1 cellular context compared by ENCODE assay signal in genomic region chr19:28553005-28553404, GRCh38.
TF ChIP-seq lines count a peak whose summit lies in the region.

No MANE protein-coding gene starts in this region.

TF ChIP-seq in K562, 482 proteins besides CTCF, POLR2A, EP300 and RAD21 (continued from another document and continues in another):
- peak; percentile 88 for TF ChIP-seq MGA (IDR thresholded peaks at IDR 0.05)
- peak; percentile 57; the same call in 1 of the 2 replicates for TF ChIP-seq ZNF766 (CRISPR knock-in tag; conservative IDR thresholded peaks at IDR 0.05)
- TF ChIP-seq CREB3 (tag; conservative IDR thresholded peaks at IDR 0.05; ENCODE audit: low read depth), result peak; percentile 87
- no peak for TF ChIP-seq ELK1 (CRISPR knock-in tag; IDR thresholded peaks at IDR 0.05)
- TF ChIP-seq TGIF2 (CRISPR knock-in tag; IDR thresholded peaks at IDR 0.05), result no peak
- TF ChIP-seq MAX (CRISPR knock-in tag; IDR thresholded peaks at IDR 0.05), result peak; percentile 57
- TF ChIP-seq STAG1 (CRISPR knock-in tag; IDR thresholded peaks at IDR 0.05; ENCODE audit: borderline replicate concordance), result no peak
- TF ChIP-seq ETS1 (conservative IDR thresholded peaks at IDR 0.05; ENCODE audit: control insufficient read depth, low read depth, low read length), result no peak
- no peak for TF ChIP-seq ZNF146 (CRISPR knock-in tag; IDR thresholded peaks at IDR 0.05; ENCODE audit: unreplicated experiment)
- TF ChIP-seq MXI1 (IDR thresholded peaks at IDR 0.05; ENCODE audit: low read depth, low read length), result no peak
- TF ChIP-seq SRSF7 (optimal IDR thresholded peaks at IDR 0.05; ENCODE audit: low read depth, low read length), result no peak
- peak; percentile 43; the same call in 1 of the 2 replicates for TF ChIP-seq MEF2D (tag; conservative IDR thresholded peaks at IDR 0.05; ENCODE audit: low read depth)
- TF ChIP-seq ATF1 (CRISPR knock-in tag; IDR thresholded peaks at IDR 0.05), result no peak
- TF ChIP-seq ATF1 (tag; IDR thresholded peaks at IDR 0.05), result peak; percentile 63
- TF ChIP-seq ZKSCAN8 (CRISPR knock-in tag; IDR thresholded peaks at IDR 0.05), result 0 out of 2 replicates have a peak, but pooled peaks have one; percentile 40
- TF ChIP-seq NR2C1 (IDR thresholded peaks at IDR 0.05), result no peak
- peak; percentile 60 for TF ChIP-seq NR2C1 (tag; IDR thresholded peaks at IDR 0.05)
- TF ChIP-seq TCF7L2 (IDR thresholded peaks at IDR 0.05; ENCODE audit: low read depth, low read length), result no peak
- peak; percentile 73 for TF ChIP-seq NFE2 (IDR thresholded peaks at IDR 0.05; ENCODE audit: low read depth)
- no peak for TF ChIP-seq MEIS2 (IDR thresholded peaks at IDR 0.05; ENCODE audit: partially characterized antibody)
- TF ChIP-seq SP1 (CRISPR knock-in tag; IDR thresholded peaks at IDR 0.05), result no peak
- peak; percentile 40; the same call in 1 of the 2 replicates for TF ChIP-seq NFE2L1 (tag; IDR thresholded peaks at IDR 0.05; ENCODE audit: borderline replicate concordance, low read depth)
- no peak for TF ChIP-seq NR0B1 (IDR thresholded peaks at IDR 0.05; ENCODE audit: partially characterized antibody)
- peak; percentile 65 for TF ChIP-seq MYBL2 (IDR thresholded peaks at IDR 0.05; ENCODE audit: low read depth)
- TF ChIP-seq MYBL2 (CRISPR knock-in tag; IDR thresholded peaks at IDR 0.05; ENCODE audit: borderline replicate concordance), result no peak
- TF ChIP-seq ZSCAN29 (IDR thresholded peaks at IDR 0.05), result no peak
- peak; percentile 97 for TF ChIP-seq FOSL1 (tag; conservative IDR thresholded peaks at IDR 0.05)
- no peak for TF ChIP-seq BDP1 (IDR thresholded peaks at IDR 0.05; ENCODE audit: insufficient read depth, insufficient read length)
- TF ChIP-seq TFE3 (CRISPR knock-in tag; IDR thresholded peaks at IDR 0.05), result peak; percentile 39
- TF ChIP-seq ZBTB2 (IDR thresholded peaks at IDR 0.05), result no peak
- peak; percentile 53; the same call in 1 of the 2 replicates for TF ChIP-seq TOE1 (IDR thresholded peaks at IDR 0.05; ENCODE audit: borderline replicate concordance)
- no peak for TF ChIP-seq TOE1 (CRISPR knock-in tag; IDR thresholded peaks at IDR 0.05; ENCODE audit: borderline replicate concordance, low read depth)
- peak; percentile 97 for TF ChIP-seq ATF3 (IDR thresholded peaks at IDR 0.05)
- peak; percentile 76; the same call in 1 of the 2 replicates for TF ChIP-seq ATF3 (CRISPR knock-in tag; conservative IDR thresholded peaks at IDR 0.05)
- TF ChIP-seq SMARCB1 (IDR thresholded peaks at IDR 0.05; ENCODE audit: insufficient read length, low read depth), result no peak
- TF ChIP-seq ZNF175 (CRISPR knock-in tag; IDR thresholded peaks at IDR 0.05; ENCODE audit: low read depth), result peak; percentile 94
- no peak for TF ChIP-seq RCOR1 (IDR thresholded peaks at IDR 0.05; ENCODE audit: borderline replicate concordance in 1 of 2, low read depth in 2 of 2, low read length in 2 of 2)
- TF ChIP-seq TAF15 (IDR thresholded peaks at IDR 0.05; ENCODE audit: low read depth, low read length), result no peak
- TF ChIP-seq ZNF785 (CRISPR knock-in tag; IDR thresholded peaks at IDR 0.05), result no peak
- no peak for TF ChIP-seq ZNF699 (CRISPR knock-in tag; IDR thresholded peaks at IDR 0.05; ENCODE audit: insufficient replicate concordance)
- peak; percentile 64; the same call in 1 of the 2 replicates for TF ChIP-seq ZNF41 (CRISPR knock-in tag; conservative IDR thresholded peaks at IDR 0.05)
- no peak for TF ChIP-seq SAFB2 (IDR thresholded peaks at IDR 0.05; ENCODE audit: borderline replicate concordance, low read depth, low read length, severe bottlenecking)
